18 cellular contexts compared by ENCODE assay signal in the genomic region with DNA sequence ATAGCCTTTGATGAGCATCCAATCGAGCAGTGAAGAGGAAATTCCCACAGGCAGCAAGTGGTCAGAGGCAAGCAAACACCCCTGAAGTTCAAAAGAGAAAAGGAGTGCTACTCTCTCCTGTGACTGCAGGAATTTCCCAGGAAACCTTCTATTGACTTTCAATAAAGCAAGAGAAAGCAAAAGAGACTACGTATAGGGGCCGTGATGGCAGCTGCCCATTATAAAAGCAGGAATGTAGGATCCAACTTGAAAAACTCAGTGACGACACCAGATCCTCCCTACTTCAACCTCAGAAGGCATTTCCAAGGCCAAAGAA.
"Had no signal": no experiment of that assay in that cellular context is flagged by ENCODE, and none has a peak within 500 bp of the region (broad histone marks: within the 10 kb centered on the region; RNA-seq: fewer than 3 reads in every experiment).

No MANE protein-coding gene starts in this region.

- H3K27ac Mint-ChIP-seq: activated naive CD8-positive, alpha-beta T cell treated with anti-CD3 and anti-CD28 coated beads, Interleukin-2, amount 10 ng/mL, durations not matched to agents 7 days and 5 days; naive B cell had no signal

- H3K36me3 ChIP-seq: ovary had no signal

- H3K4me3 Mint-ChIP-seq: activated naive CD8-positive, alpha-beta T cell treated with anti-CD3 and anti-CD28 coated beads, Interleukin-2, amount 10 ng/mL, durations not matched to agents 7 days and 5 days; naive B cell; stimulated activated naive CD8-positive, alpha-beta T cell treated with anti-CD3 and anti-CD28 coated beads, Interleukin-15, amount 100 ng/mL, for 72 hours had no signal

- H3K9me3 Mint-ChIP-seq: activated naive CD8-positive, alpha-beta T cell treated with anti-CD3 and anti-CD28 coated beads, Interleukin-2, amount 10 ng/mL, durations not matched to agents 7 days and 5 days; naive B cell; stimulated activated naive CD8-positive, alpha-beta T cell treated with anti-CD3 and anti-CD28 coated beads, Interleukin-15, amount 100 ng/mL, for 72 hours had no signal

- H3K27me3 Mint-ChIP-seq: activated naive CD8-positive, alpha-beta T cell treated with anti-CD3 and anti-CD28 coated beads, Interleukin-2, amount 10 ng/mL, durations not matched to agents 7 days and 5 days; naive B cell; stimulated activated naive CD8-positive, alpha-beta T cell treated with anti-CD3 and anti-CD28 coated beads, Interleukin-15, amount 100 ng/mL, for 72 hours had no signal

- H3K4me1 ChIP-seq: right lobe of liver, suprapubic skin, transverse colon had no signal

- DNase-seq: activated CD4-positive, alpha-beta T cell treated with anti-CD3 and anti-CD28 coated beads for 1 hour; activated CD8-positive, alpha-beta memory T cell treated with anti-CD3 and anti-CD28 coated beads for 24 hours; activated naive CD8-positive, alpha-beta T cell treated with anti-CD3 and anti-CD28 coated beads, Interleukin-2, amount 10 ng/mL, durations not matched to agents 7 days and 5 days; amygdala; hippocampal formation; left lung; naive B cell; ovary; right lobe of liver; small intestine; stimulated activated CD4-positive, alpha-beta T cell treated with anti-CD3 and anti-CD28 coated beads, Interleukin-4, amount 100 ng/mL, for 1 hour; stimulated activated naive CD8-positive, alpha-beta T cell treated with anti-CD3 and anti-CD28 coated beads, Interleukin-15, amount 100 ng/mL, for 72 hours; T-helper 2 cell; transverse colon had no signal

- H3K4me1 Mint-ChIP-seq: naive B cell; stimulated activated naive CD8-positive, alpha-beta T cell treated with anti-CD3 and anti-CD28 coated beads, Interleukin-15, amount 100 ng/mL, for 72 hours had no signal

- H3K9me3 ChIP-seq: body of pancreas, left lung, ovary, right lobe of liver, suprapubic skin, transverse colon had no signal

- H3K27ac ChIP-seq: body of pancreas, epithelial cell of prostate, ovary, right lobe of liver, suprapubic skin, transverse colon, VCaP had no signal

- H3K4me3 ChIP-seq: body of pancreas, left lung, ovary, right lobe of liver, suprapubic skin, transverse colon had no signal

- ATAC-seq: body of pancreas; stimulated activated naive CD8-positive, alpha-beta T cell treated with anti-CD3 and anti-CD28 coated beads, Interleukin-15, amount 100 ng/mL, for 72 hours had no signal

- H3K27me3 ChIP-seq: body of pancreas, left lung, ovary, right lobe of liver, suprapubic skin, transverse colon had no signal
